ENCODE assay signal across 9 cellular contexts in genomic region chr10:46255696-46256355, GRCh38. TPM values are rescaled to one million over a fixed set of nuclear protein-coding genes. Genes with fewer than 3 reads are reported as not detected.
DNase-seq lines count a peak whose midpoint lies in the region; ATAC-seq and TF ChIP-seq lines count a peak whose summit lies in the region.
"Had no signal": no experiment of that assay in that cellular context is flagged by ENCODE, and none has a peak within 500 bp of the region (broad histone marks: within the 10 kb centered on the region; RNA-seq: fewer than 3 reads in every experiment).

No MANE protein-coding gene starts in this region.

- H3K27ac Mint-ChIP-seq in nephron, result no peak overlapping the region

- H3K27me3 ChIP-seq in GM06990 (replicated peaks; ENCODE audit: control insufficient read depth, insufficient read depth, low read length) (no peaks in the 10 kb centered on the region), vagina (no peaks in the 10 kb centered on the region)

- H3K4me3 Mint-ChIP-seq in nephron, result no peak overlapping the region

- DNase-seq in GM06990 (ENCODE audit: extremely low read depth, insufficient read length) (no peak), NAMALWA (ENCODE audit: low spot score) (peak; percentile 40), epithelial cell of esophagus (ENCODE audit: low read depth) (peak; percentile 56), vagina (ENCODE audit: extremely low spot score in 2 of 2) (peak; percentile 47 to 93), omental fat pad (ENCODE audit: low spot score) (no peak)
- peak; percentile 40 to 51 for DNase-seq in activated CD4-positive, alpha-beta T cell treated with anti-CD3 and anti-CD28 coated beads, Interleukin-2, amount 50 U/mL, for 4 hours

- no peaks in the 10 kb centered on the region for H3K36me3 Mint-ChIP-seq in nephron (ENCODE audit: low read depth)

- intact Hi-C loops in vagina (cut with DNase I), result no loop called here

- no peak for ATAC-seq in omental fat pad (ENCODE audit: low FRiP score)

- H3K27me3 Mint-ChIP-seq in nephron (ENCODE audit: low read depth), result peaks cover 3% of the 10 kb centered on the region

- no peak for TF ChIP-seq POLR2A in vagina (IDR thresholded peaks at IDR 0.05)

- H3K9me3 Mint-ChIP-seq in nephron, result no peaks in the 10 kb centered on the region

- H3K27ac ChIP-seq in 22Rv1, result no peak overlapping the region
- H3K27ac ChIP-seq in vagina, result no peak overlapping the region
- H3K27ac ChIP-seq: epithelial cell of prostate had no signal

- no peak overlapping the region for H3K4me3 ChIP-seq in GM06990 (replicated peaks; ENCODE audit: low read depth, low read length)
- no peak overlapping the region for H3K4me3 ChIP-seq in epithelial cell of esophagus (ENCODE audit: low read length)
- H3K4me3 ChIP-seq in vagina, result no peak overlapping the region

- peaks cover 6% of the 10 kb centered on the region for H3K4me1 Mint-ChIP-seq in nephron

- peak; percentile 75 for TF ChIP-seq CTCF in 22Rv1 (IDR thresholded peaks at IDR 0.05)
- TF ChIP-seq CTCF in GM06990 (IDR thresholded peaks at IDR 0.05; ENCODE audit: insufficient read depth, low read length, poor library complexity, severe bottlenecking), result peak; percentile 73
- TF ChIP-seq CTCF in epithelial cell of esophagus (IDR thresholded peaks at IDR 0.05; ENCODE audit: insufficient read depth, low read depth, low read length, missing control alignments), result peak; percentile 63
- peak; percentile 22 to 37 (median 30) for TF ChIP-seq CTCF in nephron (IDR thresholded peaks at IDR 0.05; ENCODE audit: unreplicated experiment in 3 of 3)
- no peak for TF ChIP-seq CTCF in vagina (IDR thresholded peaks at IDR 0.05)
- TF ChIP-seq CTCF in omental fat pad (IDR thresholded peaks at IDR 0.05), result no peak

- H3K36me3 ChIP-seq in GM06990 (ENCODE audit: control insufficient read depth, insufficient read depth, low read length) (no peaks in the 10 kb centered on the region), vagina (no peaks in the 10 kb centered on the region)

- no peaks in the 10 kb centered on the region for H3K4me1 ChIP-seq in vagina

- no peaks in the 10 kb centered on the region for H3K9me3 ChIP-seq in vagina

RNA-seq across cellular contexts. Expression of gene ANTXRL, which starts 31.0 kb away (rescaled TPM):
- total RNA-seq in vagina, result not detected
- total RNA-seq in omental fat pad, result not detected

Comparison
In these comparisons a context has a peak if more than half of its experiments do, and no peak if none do; other contexts are left out.
1. CTCF ChIP-seq: peak in 22Rv1 (single experiment), GM06990 (single experiment), epithelial cell of esophagus (single experiment) and nephron (3 of 3); none in vagina (0 of 3) and omental fat pad (0 of 3).
2. DNase-seq: peak in NAMALWA (single experiment), activated CD4-positive, alpha-beta T cell treated with anti-CD3 and anti-CD28 coated beads, Interleukin-2, amount 50 U/mL, for 4 hours (2 of 2), epithelial cell of esophagus (single experiment) and vagina (2 of 2); none in GM06990 (single experiment) and omental fat pad (single experiment).